ENCODE assay signal across 10 cellular contexts in the genomic region with DNA sequence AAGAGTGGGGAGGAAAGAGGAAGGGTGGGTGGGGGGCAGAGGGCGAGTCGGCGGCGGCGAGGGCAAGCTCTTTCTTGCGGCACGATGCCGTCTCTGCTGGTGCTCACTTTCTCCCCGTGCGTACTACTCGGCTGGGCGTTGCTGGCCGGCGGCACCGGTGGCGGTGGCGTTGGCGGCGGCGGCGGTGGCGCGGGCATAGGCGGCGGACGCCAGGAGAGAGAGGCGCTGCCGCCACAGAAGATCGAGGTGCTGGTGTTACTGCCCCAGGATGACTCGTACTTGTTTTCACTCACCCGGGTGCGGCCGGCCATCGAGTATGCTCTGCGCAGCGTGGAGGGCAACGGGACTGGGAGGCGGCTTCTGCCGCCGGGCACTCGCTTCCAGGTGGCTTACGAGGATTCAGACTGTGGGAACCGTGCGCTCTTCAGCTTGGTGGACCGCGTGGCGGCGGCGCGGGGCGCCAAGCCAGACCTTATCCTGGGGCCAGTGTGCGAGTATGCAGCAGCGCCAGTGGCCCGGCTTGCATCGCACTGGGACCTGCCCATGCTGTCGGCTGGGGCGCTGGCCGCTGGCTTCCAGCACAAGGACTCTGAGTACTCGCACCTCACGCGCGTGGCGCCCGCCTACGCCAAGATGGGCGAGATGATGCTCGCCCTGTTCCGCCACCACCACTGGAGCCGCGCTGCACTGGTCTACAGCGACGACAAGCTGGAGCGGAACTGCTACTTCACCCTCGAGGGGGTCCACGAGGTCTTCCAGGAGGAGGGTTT. TPM values are rescaled to one million over a fixed set of nuclear protein-coding genes. Genes with fewer than 3 reads are reported as not detected.
A peak's percentile ranks its signal among the peaks of the same experiment; 100 is the strongest.
DNase-seq lines count a peak whose midpoint lies in the region; ATAC-seq and TF ChIP-seq lines count a peak whose summit lies in the region.
"Had no signal": no experiment of that assay in that cellular context is flagged by ENCODE, and none has a peak within 500 bp of the region (broad histone marks: within the 10 kb centered on the region; RNA-seq: fewer than 3 reads in every experiment).

No MANE protein-coding gene starts in this region.

- no peaks in the 10 kb centered on the region for H3K9me3 Mint-ChIP-seq in T-helper 1 cell treated with Interleukin-12 subunit alpha and Interleukin-12 subunit beta and Interleukin-4 antibody, amounts not matched to agents 30 μg/mL and 1 μg/mL, for 36 hours

- H3K4me3 ChIP-seq in astrocyte of the cerebellum (ENCODE audit: low read depth, low read length) (peak overlapping the region; percentile 31), kidney epithelial cell (ENCODE audit: low read depth, low read length) (peak overlapping the region; percentile 23), testis (peak overlapping the region; percentile 55 to 66)

- no peak for DNase-seq in T-helper 1 cell
- DNase-seq in astrocyte of the cerebellum (ENCODE audit: low read depth), result no peak
- DNase-seq in kidney epithelial cell (ENCODE audit: low read depth), result no peak
- peak; percentile 42 for DNase-seq in testis
- no peak for DNase-seq in NCI-H128 (lab: John Stamatoyannopoulos, UW; ENCODE audit: unreplicated experiment)

- H3K4me3 Mint-ChIP-seq in T-helper 1 cell treated with Interleukin-12 subunit alpha and Interleukin-12 subunit beta and Interleukin-4 antibody, amounts not matched to agents 30 μg/mL and 1 μg/mL, for 36 hours, result peak overlapping the region; percentile 43

- peak overlapping the region; percentile 73 for H3K27ac Mint-ChIP-seq in T-helper 1 cell treated with Interleukin-12 subunit alpha and Interleukin-12 subunit beta and Interleukin-4 antibody, amounts not matched to agents 30 μg/mL and 1 μg/mL, for 36 hours

- no peak for TF ChIP-seq POLR2A in testis (IDR thresholded peaks at IDR 0.05)

- no peaks in the 10 kb centered on the region for H3K36me3 ChIP-seq in kidney epithelial cell (ENCODE audit: control insufficient read depth, insufficient read depth, low read length)
- H3K36me3 ChIP-seq in testis (ENCODE audit: low read depth, missing control alignments), result no peaks in the 10 kb centered on the region
- H3K36me3 ChIP-seq: BLaER1 treated with 17β-estradiol and CSF1 and Interleukin-3, amounts not matched to agents 10 nM and 100 nM had no signal

- H3K9me3 ChIP-seq in testis, result no peaks in the 10 kb centered on the region

- no peak overlapping the region for H3K27ac ChIP-seq in testis
- H3K27ac ChIP-seq: BLaER1 treated with 17β-estradiol and CSF1 and Interleukin-3, amounts not matched to agents 10 nM and 100 nM; SK-N-MC had no signal

- H3K4me1 Mint-ChIP-seq in T-helper 1 cell treated with Interleukin-12 subunit alpha and Interleukin-12 subunit beta and Interleukin-4 antibody, amounts not matched to agents 30 μg/mL and 1 μg/mL, for 36 hours (ENCODE audit: low read depth), result peaks cover 18% of the 10 kb centered on the region

- in situ Hi-C loops in astrocyte of the cerebellum (cut with HindIII; ENCODE audit: low sequenced_read_pairs), result loop anchor here (25.0 kb wide), 1 partner anchor 575 kb away; no protein-coding TSS in a partner anchor

- TF ChIP-seq CTCF in astrocyte of the cerebellum (IDR thresholded peaks at IDR 0.05; ENCODE audit: low read depth, low read length, missing control alignments), result no peak
- no peak for TF ChIP-seq CTCF in kidney epithelial cell (IDR thresholded peaks at IDR 0.05; ENCODE audit: insufficient read depth, low read length, poor library complexity, severe bottlenecking)
- TF ChIP-seq CTCF in testis (IDR thresholded peaks at IDR 0.05), result no peak

- WGBS in testis, 2 donors, result 1% methylated on average over 28 to 49 of the region's 75 CpGs

- H3K36me3 Mint-ChIP-seq in T-helper 1 cell treated with Interleukin-12 subunit alpha and Interleukin-12 subunit beta and Interleukin-4 antibody, amounts not matched to agents 30 μg/mL and 1 μg/mL, for 36 hours (ENCODE audit: low read depth), result peaks cover 4% of the 10 kb centered on the region

- intact Hi-C loops in testis (cut with DNase I; ENCODE audit: low total_unique reads), result loop anchor here (10.0 kb wide), 1 partner anchor 143 kb away; no protein-coding TSS in a partner anchor

- peaks cover 82% of the 10 kb centered on the region for H3K27me3 Mint-ChIP-seq in T-helper 1 cell treated with Interleukin-12 subunit alpha and Interleukin-12 subunit beta and Interleukin-4 antibody, amounts not matched to agents 30 μg/mL and 1 μg/mL, for 36 hours (ENCODE audit: low read depth)

- no peaks in the 10 kb centered on the region for H3K4me1 ChIP-seq in testis

- H3K27me3 ChIP-seq in kidney epithelial cell (ENCODE audit: control insufficient read depth, insufficient read depth, low read length), result peaks cover 42% of the 10 kb centered on the region
- H3K27me3 ChIP-seq in testis, result no peaks in the 10 kb centered on the region

- ATAC-seq in GM21515 (IDR thresholded peaks at IDR 0.05; ENCODE audit: unreplicated experiment) (no peak), HG03520 (IDR thresholded peaks at IDR 0.05; ENCODE audit: unreplicated experiment) (no peak)

RNA-seq across cellular contexts. Expression of a gene that starts 0.8 kb away (rescaled TPM):
- total RNA-seq in kidney epithelial cell (0.07 and 0.13 TPM in 2 replicates), testis (1 to 10 TPM; 2.8 to 3.2 TPM)
- 3.9 TPM for polyA plus RNA-seq in testis (ENCODE audit: insufficient read depth, low read depth, low replicate concordance)
